ENCODE assay signal across 28 cellular contexts in genomic region chr5:6591671-6592288, GRCh38.
"Had no signal": no experiment of that assay in that cellular context is flagged by ENCODE, and none has a peak within 500 bp of the region (broad histone marks: within the 10 kb centered on the region; RNA-seq: fewer than 3 reads in every experiment).

No MANE protein-coding gene starts in this region.

- H3K27me3 ChIP-seq: dorsolateral prefrontal cortex, esophagus muscularis mucosa, heart right ventricle, ovary, tibial nerve, upper lobe of right lung, uterus had no signal

- H3K27ac ChIP-seq: dorsolateral prefrontal cortex, epithelial cell of prostate, esophagus muscularis mucosa, heart right ventricle, left ventricle myocardium inferior, lower lobe of right lung, ovary, psoas muscle, thoracic aorta, tibial nerve, upper lobe of right lung, uterus had no signal

- H3K9me3 Mint-ChIP-seq: naive thymus-derived CD8-positive, alpha-beta T cell; stimulated activated naive B cell treated with anti-CD40 and anti-IgM and Interleukin-4, amounts not matched to agents 10 μg/mL and 1 μg/mL and 100 μg/mL, for 72 hours; stimulated activated naive CD8-positive, alpha-beta T cell treated with anti-CD3 and anti-CD28 coated beads, Interleukin-15, Interleukin-2, amounts not matched to agents 100 ng/mL and 50 ng/mL, for 24 hours had no signal

- H3K4me1 Mint-ChIP-seq: naive thymus-derived CD8-positive, alpha-beta T cell; nephron progenitor cell had no signal

- H3K9me3 ChIP-seq: esophagus muscularis mucosa, lower lobe of right lung, ovary, psoas muscle, thoracic aorta, tibial nerve, upper lobe of right lung, uterus had no signal

- H3K4me3 Mint-ChIP-seq: naive thymus-derived CD8-positive, alpha-beta T cell; nephron progenitor cell; stimulated activated naive B cell treated with anti-CD40 and anti-IgM and Interleukin-4, amounts not matched to agents 10 μg/mL and 1 μg/mL and 100 μg/mL, for 72 hours; stimulated activated naive CD8-positive, alpha-beta T cell treated with anti-CD3 and anti-CD28 coated beads, Interleukin-15, Interleukin-2, amounts not matched to agents 100 ng/mL and 50 ng/mL, for 24 hours had no signal

- DNase-seq: dorsolateral prefrontal cortex; effector CD4-positive, alpha-beta T cell; foreskin melanocyte; glutamatergic neuron; heart right ventricle; hippocampal formation; islet precursor cell; kidney glomerular epithelial cell; left colon; left ventricle myocardium inferior; lower lobe of right lung; naive thymus-derived CD8-positive, alpha-beta T cell; nephron progenitor cell; nucleus accumbens; ovary; psoas muscle; right cardiac atrium; small intestine; stimulated activated CD4-positive, alpha-beta T cell treated with anti-CD3 and anti-CD28 coated beads, Interleukin-15, amount 100 ng/mL, for 24 hours; stimulated activated CD4-positive, alpha-beta T cell treated with anti-CD3 and anti-CD28 coated beads, Interleukin-2, amount 100 ng/mL, for 48 hours; stimulated activated naive B cell treated with anti-CD40 and anti-IgM and Interleukin-4, amounts not matched to agents 10 μg/mL and 1 μg/mL and 100 μg/mL, for 72 hours; upper lobe of right lung; uterus had no signal

- H3K4me3 ChIP-seq: dorsolateral prefrontal cortex, esophagus muscularis mucosa, heart right ventricle, left ventricle myocardium inferior, lower lobe of right lung, ovary, psoas muscle, thoracic aorta, tibial nerve, upper lobe of right lung, uterus had no signal

- ATAC-seq: heart right ventricle; left colon; lower lobe of right lung; naive thymus-derived CD8-positive, alpha-beta T cell; psoas muscle; right cardiac atrium; stimulated activated naive B cell treated with anti-CD40 and anti-IgM and Interleukin-4, amounts not matched to agents 10 μg/mL and 1 μg/mL and 100 μg/mL, for 72 hours; upper lobe of right lung had no signal

- H3K27me3 Mint-ChIP-seq: stimulated activated naive CD8-positive, alpha-beta T cell treated with anti-CD3 and anti-CD28 coated beads, Interleukin-15, Interleukin-2, amounts not matched to agents 100 ng/mL and 50 ng/mL, for 24 hours had no signal

- H3K36me3 ChIP-seq: ovary, thoracic aorta, upper lobe of right lung, uterus had no signal

- H3K27ac Mint-ChIP-seq: nephron progenitor cell; stimulated activated naive B cell treated with anti-CD40 and anti-IgM and Interleukin-4, amounts not matched to agents 10 μg/mL and 1 μg/mL and 100 μg/mL, for 72 hours; stimulated activated naive CD8-positive, alpha-beta T cell treated with anti-CD3 and anti-CD28 coated beads, Interleukin-15, Interleukin-2, amounts not matched to agents 100 ng/mL and 50 ng/mL, for 24 hours had no signal

- H3K4me1 ChIP-seq: esophagus muscularis mucosa, heart right ventricle, left ventricle myocardium inferior, lower lobe of right lung, psoas muscle, tibial nerve, upper lobe of right lung, uterus had no signal
